ENCODE assay signal across 19 cellular contexts in genomic region chr10:123501148-123501547, GRCh38.
DNase-seq lines count a peak whose midpoint lies in the region; ATAC-seq, FAIRE-seq and TF ChIP-seq lines count a peak whose summit lies in the region.
"Had no signal": no experiment of that assay in that cellular context is flagged by ENCODE, and none has a peak within 500 bp of the region (broad histone marks: within the 10 kb centered on the region; RNA-seq: fewer than 3 reads in every experiment).

No MANE protein-coding gene starts in this region.

- H3K36me3 Mint-ChIP-seq in activated T-cell treated with anti-CD3 and anti-CD28 coated beads, Interleukin-2, amount 50 U/mL, for 24 hours (ENCODE audit: low read depth): no peaks in the 10 kb centered on the region
- no peaks in the 10 kb centered on the region for H3K36me3 Mint-ChIP-seq in nephron progenitor cell (ENCODE audit: low read depth)
- H3K36me3 Mint-ChIP-seq: CD14-positive monocyte; CD8-positive, alpha-beta T cell had no signal

- no peaks in the 10 kb centered on the region for H3K9me3 Mint-ChIP-seq in activated T-cell treated with anti-CD3 and anti-CD28 coated beads, Interleukin-2, amount 50 U/mL, for 24 hours
- H3K9me3 Mint-ChIP-seq in nephron progenitor cell: no peaks in the 10 kb centered on the region
- H3K9me3 Mint-ChIP-seq: CD8-positive, alpha-beta T cell; GM23338 had no signal

- H3K27me3 Mint-ChIP-seq in activated T-cell treated with anti-CD3 and anti-CD28 coated beads, Interleukin-2, amount 50 U/mL, for 24 hours: peaks cover 12% of the 10 kb centered on the region
- peaks cover 9% of the 10 kb centered on the region for H3K27me3 Mint-ChIP-seq in nephron progenitor cell (ENCODE audit: low read depth, poor library complexity)
- H3K27me3 Mint-ChIP-seq: B cell had no signal

- H3K27ac Mint-ChIP-seq in activated T-cell treated with anti-CD3 and anti-CD28 coated beads, Interleukin-2, amount 50 U/mL, for 24 hours: no peak overlapping the region
- no peak overlapping the region for H3K27ac Mint-ChIP-seq in nephron progenitor cell
- H3K27ac Mint-ChIP-seq: B cell; CD14-positive monocyte; CD8-positive, alpha-beta T cell; GM23338 had no signal

- FAIRE-seq in GM18507 (lab: Jason Lieb, UNC): peak; percentile 29
- FAIRE-seq: A204.1, D721Med had no signal

- TF ChIP-seq CTCF in GM12864 (IDR thresholded peaks at IDR 0.05; ENCODE audit: low read depth, low read length, missing control alignments) (no peak), nephron progenitor cell (IDR thresholded peaks at IDR 0.05) (no peak)

- H3K4me3 ChIP-seq in GM12864 (ENCODE audit: low read depth, low read length): no peak overlapping the region
- H3K4me3 ChIP-seq: GM23338 had no signal

- ATAC-seq in HG02885 (IDR thresholded peaks at IDR 0.05; ENCODE audit: poor library complexity, unreplicated experiment): peak; percentile 54
- ATAC-seq: CD8-positive, alpha-beta T cell; GM23338 had no signal

- DNase-seq in GM12864 (ENCODE audit: low read depth) (peak; percentile 25), GM18507 (ENCODE audit: extremely low spot score, insufficient read length, low read depth) (no peak), nephron progenitor cell (no peak), NCI-H82 treated with DMSO at 0.1 percent for 48 hours (lab: John Stamatoyannopoulos, UW; ENCODE audit: unreplicated experiment) (no peak)
- DNase-seq in activated T-cell treated with anti-CD3 and anti-CD28 coated beads, Interleukin-2, amount 50 U/mL, for 24 hours: no peak
- no peak for DNase-seq in NK-92 treated with Interleukin-12 subunit alpha and Interleukin-12 subunit beta, amount 100 ng/mL, for 24 hours (lab: John Stamatoyannopoulos, UW)
- DNase-seq: CD8-positive, alpha-beta T cell; COR-L47; DND-41; GDM1; H7; IMR-90; KBM-7 had no signal

- no peaks in the 10 kb centered on the region for H3K4me1 Mint-ChIP-seq in activated T-cell treated with anti-CD3 and anti-CD28 coated beads, Interleukin-2, amount 50 U/mL, for 24 hours (ENCODE audit: low read depth)
- peaks cover 48% of the 10 kb centered on the region for H3K4me1 Mint-ChIP-seq in nephron progenitor cell
- H3K4me1 Mint-ChIP-seq: B cell, CD14-positive monocyte had no signal

- H3K4me3 Mint-ChIP-seq in activated T-cell treated with anti-CD3 and anti-CD28 coated beads, Interleukin-2, amount 50 U/mL, for 24 hours: no peak overlapping the region
- no peak overlapping the region for H3K4me3 Mint-ChIP-seq in nephron progenitor cell
- H3K4me3 Mint-ChIP-seq: B cell; CD8-positive, alpha-beta T cell; GM23338 had no signal
